10 cellular contexts compared by ENCODE assay signal in genomic region chr6:85673198-85674139, GRCh38. TPM values are rescaled to one million over a fixed set of nuclear protein-coding genes. Genes with fewer than 3 reads are reported as not detected.
DNase-seq lines count a peak whose midpoint lies in the region; ATAC-seq and TF ChIP-seq lines count a peak whose summit lies in the region.
"Had no signal": no experiment of that assay in that cellular context is flagged by ENCODE, and none has a peak within 500 bp of the region (broad histone marks: within the 10 kb centered on the region; RNA-seq: fewer than 3 reads in every experiment).

No MANE protein-coding gene starts in this region.

- POLR2A ChIA-PET in activated B cell treated with CpG ODN at 0.5 μM for 24 hours (lab: Charles Lee): interaction anchor here (0.6 to 8.5 kb wide), 4 partner anchors 31 to 251 kb away, joined by 3 to 845 read pairs (median 5); partner anchors contain the start of genes SNX14 and SYNCRIP

- intact Hi-C loops in activated B cell treated with CpG ODN at 0.5 μM for 24 hours (cut with micrococcal nuclease): loop anchor here (10.0 kb wide), 2 partner anchors 49 to 1481 kb away; partner anchors contain the start of gene ZNF292

- peaks cover 24% of the 10 kb centered on the region for H3K27me3 Mint-ChIP-seq in HFFc6 (ENCODE audit: insufficient read depth)
- H3K27me3 Mint-ChIP-seq in activated B cell treated with CpG ODN at 0.5 μM for 24 hours: no peaks in the 10 kb centered on the region
- no peaks in the 10 kb centered on the region for H3K27me3 Mint-ChIP-seq in mesothelial cell of epicardium (ENCODE audit: low read depth)
- peaks cover 2% of the 10 kb centered on the region for H3K27me3 Mint-ChIP-seq in endothelial cell (ENCODE audit: unreplicated experiment)
- H3K27me3 Mint-ChIP-seq: dendritic cell treated with granulocyte-macrophage colony-stimulating factor and Interleukin-4, amounts not matched to agents 40 ng/mL and 50 ng/mL, for 4 days had no signal

- TF ChIP-seq CTCF in HFFc6 (IDR thresholded peaks at IDR 0.05) (no peak), activated B cell treated with CpG ODN at 0.5 μM for 24 hours (IDR thresholded peaks at IDR 0.05) (no peak), mesothelial cell of epicardium (IDR thresholded peaks at IDR 0.05; ENCODE audit: unreplicated experiment) (no peak), endothelial cell (IDR thresholded peaks at IDR 0.05; ENCODE audit: unreplicated experiment) (no peak)

- H3K4me1 Mint-ChIP-seq in HFFc6 (ENCODE audit: low read depth): peaks cover 68% of the 10 kb centered on the region
- H3K4me1 Mint-ChIP-seq in activated B cell treated with CpG ODN at 0.5 μM for 24 hours: peaks cover 79% of the 10 kb centered on the region
- H3K4me1 Mint-ChIP-seq in mesothelial cell of epicardium: peaks cover 38% of the 10 kb centered on the region
- peaks cover 28% of the 10 kb centered on the region for H3K4me1 Mint-ChIP-seq in endothelial cell (ENCODE audit: unreplicated experiment)

- DNase-seq in DMS 273 (lab: John Stamatoyannopoulos, UW; ENCODE audit: unreplicated experiment) (peak; percentile 50), HFFc6 (no peak), activated B cell treated with CpG ODN at 0.5 μM for 24 hours (no peak), mesothelial cell of epicardium (ENCODE audit: low spot score in 2 of 2, unreplicated experiment in 2 of 2) (no peak), NCI-H526 treated with DMSO at 0.1 percent for 48 hours (lab: John Stamatoyannopoulos, UW) (no peak), endothelial cell (ENCODE audit: low spot score) (no peak), NK-92 (lab: John Stamatoyannopoulos, UW; ENCODE audit: unreplicated experiment) (no peak)
- DNase-seq: NCI-H1417, Peyer's patch had no signal

- H3K4me3 Mint-ChIP-seq in HFFc6 (no peak overlapping the region), activated B cell treated with CpG ODN at 0.5 μM for 24 hours (no peak overlapping the region), mesothelial cell of epicardium (no peak overlapping the region), endothelial cell (ENCODE audit: unreplicated experiment) (no peak overlapping the region)
- H3K4me3 Mint-ChIP-seq: dendritic cell treated with granulocyte-macrophage colony-stimulating factor and Interleukin-4, amounts not matched to agents 40 ng/mL and 50 ng/mL, for 4 days had no signal

- CTCF ChIA-PET in activated B cell treated with CpG ODN at 0.5 μM for 24 hours (lab: Charles Lee): no interaction called here

- ATAC-seq in activated B cell treated with CpG ODN at 0.5 μM for 24 hours (ENCODE audit: low read depth): no peak

- H3K36me3 Mint-ChIP-seq in HFFc6 (ENCODE audit: low read depth) (peaks cover 63% of the 10 kb centered on the region), activated B cell treated with CpG ODN at 0.5 μM for 24 hours (ENCODE audit: low read depth) (peaks cover 59% of the 10 kb centered on the region), mesothelial cell of epicardium (peaks cover 13% of the 10 kb centered on the region), endothelial cell (ENCODE audit: low read depth, unreplicated experiment) (peaks cover 4% of the 10 kb centered on the region)

- peak overlapping the region; percentile 100 for H3K27ac Mint-ChIP-seq in HFFc6
- peak overlapping the region; percentile 14 for H3K27ac Mint-ChIP-seq in activated B cell treated with CpG ODN at 0.5 μM for 24 hours
- peak overlapping the region; percentile 8 for H3K27ac Mint-ChIP-seq in mesothelial cell of epicardium
- no peak overlapping the region for H3K27ac Mint-ChIP-seq in endothelial cell (ENCODE audit: unreplicated experiment)
- H3K27ac Mint-ChIP-seq: dendritic cell treated with granulocyte-macrophage colony-stimulating factor and Interleukin-4, amounts not matched to agents 40 ng/mL and 50 ng/mL, for 4 days had no signal

- H3K9me3 Mint-ChIP-seq in HFFc6 (peaks cover 8% of the 10 kb centered on the region), activated B cell treated with CpG ODN at 0.5 μM for 24 hours (no peaks in the 10 kb centered on the region), mesothelial cell of epicardium (no peaks in the 10 kb centered on the region), endothelial cell (ENCODE audit: unreplicated experiment) (no peaks in the 10 kb centered on the region)
- H3K9me3 Mint-ChIP-seq: dendritic cell treated with granulocyte-macrophage colony-stimulating factor and Interleukin-4, amounts not matched to agents 40 ng/mL and 50 ng/mL, for 4 days had no signal

RNA-seq across cellular contexts. Expression of gene SYNCRIP, which starts 30.8 kb away (rescaled TPM):
- total RNA-seq in HFFc6 (2021; fragmentation: NEBNext Ultra II Directional; extraction: Animal tissue kit (Norgen Biotek cat#: 25700)): 100 to 1,000 TPM; 122 to 139 (median 133) TPM
- total RNA-seq in activated B cell treated with CpG ODN at 0.5 μM for 24 hours (119 and 122 TPM in 2 replicates), mesothelial cell of epicardium (127 to 129 TPM (median 129 TPM) in 3 replicates), endothelial cell (ENCODE audit: unreplicated experiment) (96.8 TPM)
